8 cellular contexts compared by ENCODE assay signal in genomic region chr16:77807-78443, GRCh38. TPM values are rescaled to one million over a fixed set of nuclear protein-coding genes. Genes with fewer than 3 reads are reported as not detected.
DNase-seq lines count a peak whose midpoint lies in the region; ATAC-seq and TF ChIP-seq lines count a peak whose summit lies in the region.

MPG (plus strand) TSS chr16:78225; CDS start chr16:78310, 85 bp downstream.

- peaks cover 20% of the 10 kb centered on the region for H3K27me3 Mint-ChIP-seq in CD4-positive, alpha-beta T cell
- H3K27me3 Mint-ChIP-seq in activated T-helper 17 cell treated with anti-CD3 and anti-CD28 coated beads, Interleukin-2, amount 50 U/mL, for 72 hours = peaks cover 10% of the 10 kb centered on the region
- peaks cover 4 to 8% of the 10 kb centered on the region in 2 donors for H3K27me3 Mint-ChIP-seq in natural killer cell treated with Interleukin-12 subunit alpha and Interleukin-12 subunit beta and Interleukin-15 and Interleukin-18, amount 100 ng/mL, for 72 hours

- H3K9me3 ChIP-seq in CD4-positive, alpha-beta T cell (ENCODE audit: control insufficient read depth, low read length) = no peaks in the 10 kb centered on the region

- H3K4me3 Mint-ChIP-seq in CD4-positive, alpha-beta T cell = peak within 1 kb of the TSS; percentile 91
- peak within 1 kb of the TSS; percentile 83 for H3K4me3 Mint-ChIP-seq in activated T-helper 17 cell treated with anti-CD3 and anti-CD28 coated beads, Interleukin-2, amount 50 U/mL, for 72 hours
- H3K4me3 Mint-ChIP-seq in natural killer cell treated with Interleukin-12 subunit alpha and Interleukin-12 subunit beta and Interleukin-15 and Interleukin-18, amount 100 ng/mL, for 72 hours = peak within 1 kb of the TSS; percentile 90

- peaks cover 13% of the 10 kb centered on the region for H3K27me3 ChIP-seq in CD4-positive, alpha-beta T cell (ENCODE audit: control insufficient read depth, insufficient read depth, low read length)

- H3K9me3 Mint-ChIP-seq in CD4-positive, alpha-beta T cell = no peaks in the 10 kb centered on the region
- no peaks in the 10 kb centered on the region for H3K9me3 Mint-ChIP-seq in activated T-helper 17 cell treated with anti-CD3 and anti-CD28 coated beads, Interleukin-2, amount 50 U/mL, for 72 hours
- H3K9me3 Mint-ChIP-seq in natural killer cell treated with Interleukin-12 subunit alpha and Interleukin-12 subunit beta and Interleukin-15 and Interleukin-18, amount 100 ng/mL, for 72 hours = no peaks in the 10 kb centered on the region

- H3K27ac Mint-ChIP-seq in CD4-positive, alpha-beta T cell = peak within 1 kb of the TSS; percentile 77
- H3K27ac Mint-ChIP-seq in activated T-helper 17 cell treated with anti-CD3 and anti-CD28 coated beads, Interleukin-2, amount 50 U/mL, for 72 hours = peak within 1 kb of the TSS; percentile 87
- peak within 1 kb of the TSS; percentile 87 to 94 for H3K27ac Mint-ChIP-seq in natural killer cell treated with Interleukin-12 subunit alpha and Interleukin-12 subunit beta and Interleukin-15 and Interleukin-18, amount 100 ng/mL, for 72 hours

- intact Hi-C loops in CD4-positive, alpha-beta T cell (cut with DNase I, micrococcal nuclease) = loop anchor here in 1 of 2 experiments (2.0 kb wide), 1 partner anchor 23 kb away; no protein-coding TSS in a partner anchor

- peaks cover 28% of the 10 kb centered on the region for H3K4me1 Mint-ChIP-seq in CD4-positive, alpha-beta T cell (ENCODE audit: low read depth)
- peaks cover 9% of the 10 kb centered on the region for H3K4me1 Mint-ChIP-seq in activated T-helper 17 cell treated with anti-CD3 and anti-CD28 coated beads, Interleukin-2, amount 50 U/mL, for 72 hours
- H3K4me1 Mint-ChIP-seq in natural killer cell treated with Interleukin-12 subunit alpha and Interleukin-12 subunit beta and Interleukin-15 and Interleukin-18, amount 100 ng/mL, for 72 hours (ENCODE audit: low read depth in 2 of 2) = peaks cover 23 to 35% of the 10 kb centered on the region in 2 donors

- CTCF ChIA-PET in CD4-positive, alpha-beta T cell (lab: Charles Lee) = interaction anchor here (1.6 to 2.6 kb wide), 3 partner anchors 12 to 29 kb away, joined by 5 to 13 read pairs (median 7); no protein-coding TSS in a partner anchor

- no peaks in the 10 kb centered on the region for H3K36me3 Mint-ChIP-seq in CD4-positive, alpha-beta T cell (ENCODE audit: low read depth)
- peaks cover 9% of the 10 kb centered on the region for H3K36me3 Mint-ChIP-seq in activated T-helper 17 cell treated with anti-CD3 and anti-CD28 coated beads, Interleukin-2, amount 50 U/mL, for 72 hours (ENCODE audit: low read depth)
- no peaks in the 10 kb centered on the region for H3K36me3 Mint-ChIP-seq in natural killer cell treated with Interleukin-12 subunit alpha and Interleukin-12 subunit beta and Interleukin-15 and Interleukin-18, amount 100 ng/mL, for 72 hours

- peak; percentile 62 to 84 (median 77) for DNase-seq in CD4-positive, alpha-beta T cell
- DNase-seq in HT1080 (ENCODE audit: low read depth) (peak; percentile 69), RPMI8226 (peak; percentile 92), fibroblast of peridontal ligament (ENCODE audit: extremely low read depth) (peak; percentile 60)
- DNase-seq in natural killer cell treated with Interleukin-12 subunit alpha and Interleukin-12 subunit beta and Interleukin-15 and Interleukin-18, amount 100 ng/mL, for 72 hours (ENCODE audit: low spot score) = peak; percentile 89
- DNase-seq in stimulated activated naive CD4-positive, alpha-beta T cell treated with Interleukin-2 at 50 U/mL for 16 hours (lab: John Stamatoyannopoulos, UW) = peak; percentile 74

- peak; percentile 88 for ATAC-seq in CD4-positive, alpha-beta T cell (ENCODE audit: poor library complexity)
- ATAC-seq in GM19452 (IDR thresholded peaks at IDR 0.05; ENCODE audit: unreplicated experiment) = peak; percentile 59
- ATAC-seq in activated T-helper 17 cell treated with anti-CD3 and anti-CD28 coated beads, Interleukin-2, amount 50 U/mL, for 72 hours (replicated peaks) = peak; percentile 88
- ATAC-seq in natural killer cell treated with Interleukin-12 subunit alpha and Interleukin-12 subunit beta and Interleukin-15 and Interleukin-18, amount 100 ng/mL, for 72 hours = peak; percentile 87

- TF ChIP-seq CTCF in CD4-positive, alpha-beta T cell (IDR thresholded peaks at IDR 0.05) = no peak

- POLR2A ChIA-PET in CD4-positive, alpha-beta T cell (lab: Charles Lee) = interaction anchor here (1.6 kb wide), 1 partner anchor 19 kb away, joined by 5 read pairs; no protein-coding TSS in a partner anchor

- H3K27ac ChIP-seq in CD4-positive, alpha-beta T cell (ENCODE audit: low read depth, low read length) = peak within 1 kb of the TSS; percentile 40

RNA-seq across cellular contexts. Expression of gene MPG, which starts in this region (rescaled TPM):
- total RNA-seq in CD4-positive, alpha-beta T cell = 10 to 100 TPM; 14.1 to 17.1 TPM
- 198 and 210 TPM in 2 replicates for total RNA-seq in HT1080 (2014; rRNA removed; shearing (Covaris generic))
- 136 and 181 TPM in 2 replicates for polyA plus RNA-seq in HT1080 (2015; cell fraction: cytosol; rRNA removed)
- 67.5 and 68.1 TPM in 2 replicates for polyA plus RNA-seq in HT1080 (2015; cell fraction: nucleus; rRNA removed)
- 10 to 100 TPM; 45.6 to 51.9 TPM for total RNA-seq in activated T-helper 17 cell treated with anti-CD3 and anti-CD28 coated beads, Interleukin-2, amount 50 U/mL, for 72 hours
- 10 to 100 TPM; 39.9 to 43.8 TPM for total RNA-seq in natural killer cell treated with Interleukin-12 subunit alpha and Interleukin-12 subunit beta and Interleukin-15 and Interleukin-18, amount 100 ng/mL, for 72 hours

Comparison
In these comparisons a context has a peak if more than half of its experiments do, and no peak if none do; other contexts are left out.
1. Peak in every context shown above with its lines: DNase-seq, ATAC-seq and H3K27ac ChIP-seq.